ENCODE assay signal across 15 cellular contexts in genomic region chr2:46818141-46818552, GRCh38.
DNase-seq lines count a peak whose midpoint lies in the region; ATAC-seq and TF ChIP-seq lines count a peak whose summit lies in the region.
"Had no signal": no experiment of that assay in that cellular context is flagged by ENCODE, and none has a peak within 500 bp of the region (broad histone marks: within the 10 kb centered on the region; RNA-seq: fewer than 3 reads in every experiment).

No MANE protein-coding gene starts in this region.

- H3K27ac ChIP-seq in heart right ventricle (peak overlapping the region; percentile 71 to 92 (median 88)), transverse colon (peak overlapping the region; percentile 9 to 59 (median 32))
- H3K27ac ChIP-seq: BLaER1 had no signal

- intact Hi-C loops in heart right ventricle (cut with DNase I), result loop anchor here in 4 of 10 donors (1.0 to 5.0 kb wide), 4 partner anchors 29 to 59 kb away; no protein-coding TSS in a partner anchor
- intact Hi-C loops in transverse colon (cut with DNase I; ENCODE audit: low total_unique reads), result no loop called here

- ATAC-seq in heart right ventricle, result peak; percentile 81 to 94 (median 89)
- ATAC-seq in HG02763 (IDR thresholded peaks at IDR 0.05; ENCODE audit: unreplicated experiment), result no peak
- ATAC-seq: SK-N-SH treated with all-trans-retinoic acid at 6 μM for 48 hours; stimulated activated naive CD8-positive, alpha-beta T cell treated with anti-CD3 and anti-CD28 coated beads, Interleukin-15, amount 100 ng/mL, for 72 hours had no signal

- TF ChIP-seq CTCF in heart right ventricle (IDR thresholded peaks at IDR 0.05) (no peak), neural crest cell (conservative IDR thresholded peaks at IDR 0.05) (no peak), transverse colon (IDR thresholded peaks at IDR 0.05) (no peak)

- H3K27me3 ChIP-seq in heart right ventricle (no peaks in the 10 kb centered on the region), transverse colon (no peaks in the 10 kb centered on the region)
- H3K27me3 ChIP-seq: BLaER1 had no signal

- H3K4me1 ChIP-seq in heart right ventricle (peaks cover 45 to 74% (median 63%) of the 10 kb centered on the region in 9 donors), transverse colon (peaks cover 2 to 24% (median 8%) of the 10 kb centered on the region in 4 donors)

- 6 to 18% methylated on average over 6 of the region's 6 CpGs for WGBS in heart right ventricle, 2 donors
- WGBS in transverse colon (ENCODE audit: low coverage in 1 of 2), 2 donors, result 63 to 66% methylated on average over 2 to 6 of the region's 6 CpGs

- no peaks in the 10 kb centered on the region for H3K27me3 Mint-ChIP-seq in neural crest cell (ENCODE audit: low read depth)

- peak; percentile 96 for DNase-seq in cerebellar cortex (ENCODE audit: low spot score)
- peak; percentile 86 to 87 for DNase-seq in heart right ventricle
- DNase-seq in neural crest cell (ENCODE audit: low read depth, low spot score), result no peak
- peak; percentile 26 for DNase-seq in transverse colon
- no peak for DNase-seq in NCI-H748 (lab: John Stamatoyannopoulos, UW; ENCODE audit: unreplicated experiment)
- DNase-seq in HCEC 1CT, result no peak
- no peak for DNase-seq in NCI-H1436 (lab: John Stamatoyannopoulos, UW)
- DNase-seq: H7; NCI-H1417 treated with DMSO at 0.1 percent for 48 hours; stimulated activated naive CD8-positive, alpha-beta T cell treated with anti-CD3 and anti-CD28 coated beads, Interleukin-15, amount 100 ng/mL, for 72 hours had no signal

- H3K4me1 Mint-ChIP-seq in neural crest cell, result no peaks in the 10 kb centered on the region
- H3K4me1 Mint-ChIP-seq: IgD-negative memory B cell had no signal

- TF ChIP-seq POLR2A in transverse colon (IDR thresholded peaks at IDR 0.05), result no peak

- no peak overlapping the region for H3K4me3 Mint-ChIP-seq in neural crest cell
- H3K4me3 Mint-ChIP-seq: IgD-negative memory B cell; stimulated activated naive CD8-positive, alpha-beta T cell treated with anti-CD3 and anti-CD28 coated beads, Interleukin-15, amount 100 ng/mL, for 72 hours had no signal

- in situ Hi-C loops in transverse colon (cut with MboI; ENCODE audit: low pct_ligation_motif_present in 1 of 4, low pct_unique_long_range_greater_than_20kb in 1 of 4, low sequenced_read_pairs in 3 of 4), result no loop called here

- H3K4me3 ChIP-seq in heart right ventricle, result no peak overlapping the region
- H3K4me3 ChIP-seq in transverse colon, result no peak overlapping the region
- H3K4me3 ChIP-seq: BLaER1, smooth muscle cell had no signal

- H3K9me3 ChIP-seq in heart right ventricle, result peaks cover 0 to 3% (median 0%) of the 10 kb centered on the region in 11 donors
- H3K9me3 ChIP-seq in transverse colon, result no peaks in the 10 kb centered on the region
- H3K9me3 ChIP-seq: BLaER1 had no signal

- peak overlapping the region; percentile 81 for H3K27ac Mint-ChIP-seq in neural crest cell (ENCODE audit: unreplicated experiment)
- H3K27ac Mint-ChIP-seq: IgD-negative memory B cell; stimulated activated naive CD8-positive, alpha-beta T cell treated with anti-CD3 and anti-CD28 coated beads, Interleukin-15, amount 100 ng/mL, for 72 hours had no signal

- H3K36me3 ChIP-seq in heart right ventricle, result no peaks in the 10 kb centered on the region
- H3K36me3 ChIP-seq in transverse colon, result no peaks in the 10 kb centered on the region
- H3K36me3 ChIP-seq: BLaER1 had no signal

- TF ChIP-seq EP300 in transverse colon (IDR thresholded peaks at IDR 0.05; ENCODE audit: low read depth), result peak; percentile 46

- no peaks in the 10 kb centered on the region for H3K36me3 Mint-ChIP-seq in neural crest cell (ENCODE audit: low read depth)

- no peaks in the 10 kb centered on the region for H3K9me3 Mint-ChIP-seq in neural crest cell
- H3K9me3 Mint-ChIP-seq: stimulated activated naive CD8-positive, alpha-beta T cell treated with anti-CD3 and anti-CD28 coated beads, Interleukin-15, amount 100 ng/mL, for 72 hours had no signal

Comparison
In these comparisons a context has a peak if more than half of its experiments do, and no peak if none do; other contexts are left out.
1. DNase-seq: peak in cerebellar cortex (single experiment), heart right ventricle (2 of 2) and transverse colon (single experiment); none in neural crest cell (single experiment), NCI-H748 (single experiment), HCEC 1CT (single experiment) and NCI-H1436 (single experiment).